24 cellular contexts compared by ENCODE assay signal in the genomic region with DNA sequence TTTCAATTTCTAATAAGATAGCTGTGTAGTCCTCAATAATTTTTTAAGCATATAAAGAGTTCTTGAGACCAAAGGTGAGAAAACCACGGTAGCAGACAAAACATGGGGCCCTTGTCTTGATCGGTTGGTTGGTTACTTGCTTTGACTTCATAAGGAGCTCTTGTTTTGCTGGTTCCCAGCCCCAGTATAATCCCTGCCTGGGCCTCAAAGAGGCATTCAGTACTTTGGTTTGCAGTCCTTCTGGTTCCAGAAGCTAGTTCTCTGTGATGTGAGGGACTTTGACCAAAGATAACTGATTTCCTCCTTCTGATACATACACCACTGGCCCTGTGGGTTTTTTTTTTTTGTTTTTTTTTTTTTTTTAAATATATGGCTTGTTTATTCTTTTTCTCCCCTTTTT. TPM values are rescaled to one million over a fixed set of nuclear protein-coding genes. Genes with fewer than 3 reads are reported as not detected.
DNase-seq lines count a peak whose midpoint lies in the region; ATAC-seq, FAIRE-seq and TF ChIP-seq lines count a peak whose summit lies in the region.
"Had no signal": no experiment of that assay in that cellular context is flagged by ENCODE, and none has a peak within 500 bp of the region (broad histone marks: within the 10 kb centered on the region; RNA-seq: fewer than 3 reads in every experiment).

No MANE protein-coding gene starts in this region.

- H4K20me1 ChIP-seq in KMS-11 (ENCODE audit: insufficient read depth): peaks cover 10% of the 10 kb centered on the region; the same call in 1 of the 2 replicates
- no peaks in the 10 kb centered on the region; the same call in 1 of the 2 replicates for H4K20me1 ChIP-seq in K562 (replicated peaks; ENCODE audit: control insufficient read depth, insufficient read depth, low read length)

- intact Hi-C loops in CD4-positive, alpha-beta T cell (cut with DNase I, micrococcal nuclease): no loop called here
- intact Hi-C loops in K562 (cut with micrococcal nuclease) (no loop called here), adrenal gland (cut with DNase I) (no loop called here), left ventricle myocardium inferior (cut with micrococcal nuclease) (no loop called here)

- no peaks in the 10 kb centered on the region for H3K9me3 Mint-ChIP-seq in CD4-positive, alpha-beta T cell
- H3K9me3 Mint-ChIP-seq in T-helper 2 cell treated with Interferon-gamma antibody and Interleukin-4, amounts not matched to agents 5 μg/mL and 100 μg/mL, for 36 hours: no peaks in the 10 kb centered on the region

- H3K9me3 ChIP-seq in CD4-positive, alpha-beta T cell (ENCODE audit: control insufficient read depth, low read length): no peaks in the 10 kb centered on the region
- H3K9me3 ChIP-seq in K562 (replicated peaks; ENCODE audit: control insufficient read depth, insufficient read depth, low read depth, low read length): no peaks in the 10 kb centered on the region; the same call in 1 of the 2 replicates
- H3K9me3 ChIP-seq in trophoblast cell (ENCODE audit: insufficient read depth, low read depth, low read length): no peaks in the 10 kb centered on the region
- no peaks in the 10 kb centered on the region for H3K9me3 ChIP-seq in adrenal gland (replicated peaks in 1 of 3)
- H3K9me3 ChIP-seq in left ventricle myocardium inferior (replicated peaks): no peaks in the 10 kb centered on the region
- H3K9me3 ChIP-seq: heart right ventricle, SJCRH30, upper lobe of right lung had no signal

- H3K27ac ChIP-seq in CD4-positive, alpha-beta T cell (ENCODE audit: low read depth, low read length): no peak overlapping the region
- H3K27ac ChIP-seq in KMS-11: peak overlapping the region; percentile 29; the same call in 1 of the 2 replicates
- no peak overlapping the region for H3K27ac ChIP-seq in K562 (ENCODE audit: extremely low read depth, low read depth, low read length)
- H3K27ac ChIP-seq in trophoblast cell (ENCODE audit: low read depth, low read length): no peak overlapping the region
- no peak overlapping the region for H3K27ac ChIP-seq in adrenal gland
- no peak overlapping the region for H3K27ac ChIP-seq in left ventricle myocardium inferior (replicated peaks)
- H3K27ac ChIP-seq: SJCRH30, upper lobe of right lung had no signal

- TF ChIP-seq POLR2A in K562 (conservative IDR thresholded peaks at IDR 0.05) (no peak), adrenal gland (IDR thresholded peaks at IDR 0.05) (no peak)

- no peak for DNase-seq in CD4-positive, alpha-beta T cell
- DNase-seq in K562 (ENCODE audit: extremely low read depth in 1 of 4, low spot score in 3 of 4) (no peak), trophoblast cell (no peak), adrenal gland (no peak), left ventricle myocardium inferior (no peak)
- DNase-seq in stimulated activated CD8-positive, alpha-beta memory T cell treated with anti-CD3 and anti-CD28 coated beads, Interleukin-4, amount 100 ng/mL, for 48 hours: no peak
- DNase-seq in T-helper 2 cell treated with Interferon-gamma antibody and Interleukin-4, amounts not matched to agents 5 μg/mL and 100 μg/mL, for 36 hours (ENCODE audit: low spot score): no peak
- DNase-seq: activated CD4-positive, CD25-positive, alpha-beta regulatory T cell treated with anti-CD3 and anti-CD28 coated beads, Interleukin-2, amount 50 U/mL, for 72 hours; activated naive CD4-positive, alpha-beta T cell treated with Interleukin-2 at 50 U/mL for 16 hours; Calu3; heart right ventricle; Kasumi-1; kidney; mesenchymal stem cell; NCI-H1092 treated with DMSO at 0.1 percent for 48 hours; NCI-H2107; NCI-H526; nephron progenitor cell; OCI-M1; SJCRH30; T-helper 9 cell; upper lobe of right lung had no signal

- H3K9ac ChIP-seq in KMS-11 (no peak overlapping the region), K562 (ENCODE audit: insufficient read depth in 1 of 2, low read depth in 2 of 2, low read length in 2 of 2) (no peak overlapping the region), trophoblast cell (ENCODE audit: low read length) (no peak overlapping the region)

- H3K79me1 ChIP-seq in trophoblast cell (ENCODE audit: low read length): peaks cover 2% of the 10 kb centered on the region

- POLR2A ChIA-PET in CD4-positive, alpha-beta T cell (lab: Charles Lee): interaction anchor here (1.2 kb wide), 1 partner anchor 10 kb away, joined by 7 read pairs; no protein-coding TSS in a partner anchor
- POLR2A ChIA-PET in K562 (lab: Yijun Ruan, JAX): interaction anchor here (0.6 to 2.5 kb wide), 6 partner anchors 8 to 72 kb away, joined by 3 to 10 read pairs (median 4); no protein-coding TSS in a partner anchor

- H3K18ac ChIP-seq in trophoblast cell (ENCODE audit: low read length): no peak overlapping the region

- peak overlapping the region; percentile 66 for H3K27ac Mint-ChIP-seq in CD4-positive, alpha-beta T cell
- H3K27ac Mint-ChIP-seq in T-helper 2 cell treated with Interferon-gamma antibody and Interleukin-4, amounts not matched to agents 5 μg/mL and 100 μg/mL, for 36 hours: no peak overlapping the region
- H3K27ac Mint-ChIP-seq: nephron progenitor cell had no signal

- H3K4me2 ChIP-seq in KMS-11: peak overlapping the region; percentile 49
- no peak overlapping the region for H3K4me2 ChIP-seq in K562 (ENCODE audit: insufficient read depth, low read length)
- H3K4me2 ChIP-seq in trophoblast cell (ENCODE audit: low read length): no peak overlapping the region

- H3K36me3 ChIP-seq in KMS-11 (ENCODE audit: insufficient read depth): no peaks in the 10 kb centered on the region
- H3K36me3 ChIP-seq in K562 (ENCODE audit: control insufficient read depth, insufficient read depth, low read length): peaks cover 39% of the 10 kb centered on the region; the same call in 2 of the 3 replicates
- H3K36me3 ChIP-seq in trophoblast cell (ENCODE audit: control insufficient read depth in 1 of 2, insufficient read depth in 2 of 2, low read length in 2 of 2): peaks cover 4 to 11% of the 10 kb centered on the region in 2 experiments
- H3K36me3 ChIP-seq in adrenal gland (replicated peaks in 1 of 2): no peaks in the 10 kb centered on the region
- peaks cover 8% of the 10 kb centered on the region for H3K36me3 ChIP-seq in left ventricle myocardium inferior

- ATAC-seq in CD4-positive, alpha-beta T cell (ENCODE audit: poor library complexity): no peak
- ATAC-seq in K562: peak; percentile 43; the same call in 1 of the 3 replicates
- ATAC-seq: HCT116, heart right ventricle, upper lobe of right lung had no signal

- WGBS in K562 (ENCODE audit: insufficient coverage, low coverage, missing lambda C conversion rate): 70% methylated on average over 2 of the region's 2 CpGs
- no CpG with 5 or more reads among the region's 2 CpGs for WGBS in trophoblast cell (ENCODE audit: extremely low coverage, insufficient coverage, insufficient read length)
- WGBS in adrenal gland, 4 donors: 81 to 98% (median 96%) methylated on average over 2 of the region's 2 CpGs

- H3K4me1 Mint-ChIP-seq in CD4-positive, alpha-beta T cell (ENCODE audit: low read depth): peaks cover 48% of the 10 kb centered on the region
- peaks cover 40% of the 10 kb centered on the region for H3K4me1 Mint-ChIP-seq in T-helper 2 cell treated with Interferon-gamma antibody and Interleukin-4, amounts not matched to agents 5 μg/mL and 100 μg/mL, for 36 hours (ENCODE audit: low read depth)

- H3K14ac ChIP-seq in trophoblast cell (ENCODE audit: low read length): no peak overlapping the region

- H4K12ac ChIP-seq in trophoblast cell (ENCODE audit: low read depth, low read length): no peak overlapping the region

- no peak overlapping the region for H2AFZ ChIP-seq in KMS-11 (ENCODE audit: low read depth)
- no peak overlapping the region for H2AFZ ChIP-seq in K562 (ENCODE audit: low read depth, low read length)
- H2AFZ ChIP-seq in trophoblast cell (ENCODE audit: insufficient read depth, low read length, poor library complexity): no peak overlapping the region

- peak overlapping the region; percentile 91 for H3K4ac ChIP-seq in trophoblast cell (ENCODE audit: low read depth, low read length)

- H3K9me1 ChIP-seq in K562 (ENCODE audit: control insufficient read depth, insufficient read depth, low read length): no peaks in the 10 kb centered on the region

- no peak for FAIRE-seq in K562 (lab: Jason Lieb, UNC)
- FAIRE-seq: kidney had no signal

- BruUV-seq in K562 (replicated peaks; lab: Mats Ljungman, UMichigan): no TSS peak

- no peak overlapping the region for H2BK120ac ChIP-seq in trophoblast cell (ENCODE audit: insufficient read depth, low read length, poor library complexity)

- peaks cover 71% of the 10 kb centered on the region for H3K79me2 ChIP-seq in KMS-11 (ENCODE audit: insufficient read depth, low read depth)
- peaks cover 66% of the 10 kb centered on the region for H3K79me2 ChIP-seq in K562 (ENCODE audit: control insufficient read depth, insufficient read depth, low read length)
- H3K79me2 ChIP-seq in trophoblast cell (ENCODE audit: control insufficient read depth, insufficient read depth, low read length, poor library complexity): peaks cover 10% of the 10 kb centered on the region

- H2AK5ac ChIP-seq in trophoblast cell (ENCODE audit: low read length): no peak overlapping the region

- in situ Hi-C loops in K562 (cut with MboI): no loop called here

- CTCF ChIA-PET in CD4-positive, alpha-beta T cell (lab: Charles Lee): interaction anchor here (0.7 kb wide), 4 partner anchors 26 to 1069 kb away, joined by 3 read pairs; no protein-coding TSS in a partner anchor
- CTCF ChIA-PET in K562 (lab: Yijun Ruan, JAX; ENCODE audit: low intra/inter-chr PET ratio): no interaction called here

- no peak overlapping the region for H3K4me3 Mint-ChIP-seq in CD4-positive, alpha-beta T cell
- no peak overlapping the region for H3K4me3 Mint-ChIP-seq in T-helper 2 cell treated with Interferon-gamma antibody and Interleukin-4, amounts not matched to agents 5 μg/mL and 100 μg/mL, for 36 hours
- H3K4me3 Mint-ChIP-seq: nephron progenitor cell had no signal

- no peak overlapping the region for H2BK5ac ChIP-seq in trophoblast cell (ENCODE audit: low read depth, low read length, poor library complexity)

- H3K4me3 ChIP-seq in KMS-11 (IDR thresholded peaks at IDR 0.05; ENCODE audit: insufficient read depth, low read depth, low read length): no peak overlapping the region
- H3K4me3 ChIP-seq in K562: no peak overlapping the region
- no peak overlapping the region for H3K4me3 ChIP-seq in trophoblast cell (ENCODE audit: low read depth, low read length)
- no peak overlapping the region for H3K4me3 ChIP-seq in adrenal gland
- H3K4me3 ChIP-seq in left ventricle myocardium inferior: no peak overlapping the region
- H3K4me3 ChIP-seq: heart right ventricle, SJCRH30, upper lobe of right lung had no signal

- H2BK12ac ChIP-seq in trophoblast cell (ENCODE audit: low read length): no peak overlapping the region

- H3K23ac ChIP-seq in trophoblast cell (ENCODE audit: low read length): no peak overlapping the region

- no peaks in the 10 kb centered on the region for H3K27me3 ChIP-seq in CD4-positive, alpha-beta T cell (ENCODE audit: control insufficient read depth, insufficient read depth, low read length)
- H3K27me3 ChIP-seq in KMS-11 (ENCODE audit: insufficient read depth, low read depth) (no peaks in the 10 kb centered on the region), K562 (ENCODE audit: control insufficient read depth in 2 of 2, insufficient read depth in 2 of 2, low read length in 2 of 2) (no peaks in the 10 kb centered on the region), trophoblast cell (ENCODE audit: insufficient read depth, low read length) (no peaks in the 10 kb centered on the region), adrenal gland (no peaks in the 10 kb centered on the region), left ventricle myocardium inferior (ENCODE audit: low read depth) (no peaks in the 10 kb centered on the region)
- H3K27me3 ChIP-seq: heart right ventricle, SJCRH30, upper lobe of right lung had no signal

- H4K8ac ChIP-seq in trophoblast cell (ENCODE audit: low read depth, low read length): no peak overlapping the region

- no peak for TF ChIP-seq EP300 in K562 (IDR thresholded peaks at IDR 0.05; ENCODE audit: low read length)

- H4K91ac ChIP-seq in trophoblast cell (ENCODE audit: low read depth, low read length): no peak overlapping the region

- TF ChIP-seq RAD21 in K562 (CRISPR knock-in tag; conservative IDR thresholded peaks at IDR 0.05 in 1 of 2, IDR thresholded peaks at IDR 0.05 in 1 of 2): no peak

- H3K4me1 ChIP-seq in KMS-11 (ENCODE audit: low read depth, poor library complexity, severe bottlenecking) (peaks cover 78% of the 10 kb centered on the region), K562 (replicated peaks in 1 of 2; ENCODE audit: control insufficient read depth in 2 of 2, insufficient read depth in 2 of 2, low read length in 2 of 2) (peaks cover 11 to 18% of the 10 kb centered on the region in 2 experiments; a peak in 4 of 5 replicates), trophoblast cell (ENCODE audit: control insufficient read depth in 1 of 2, insufficient read depth in 2 of 2, low read length in 2 of 2) (peaks cover 2% of the 10 kb centered on the region in 2 experiments), adrenal gland (replicated peaks in 1 of 2) (peaks cover 8 to 62% of the 10 kb centered on the region in 2 donors), left ventricle myocardium inferior (peaks cover 33% of the 10 kb centered on the region)
- H3K4me1 ChIP-seq: SJCRH30 had no signal

- no peak for TF ChIP-seq CTCF in CD4-positive, alpha-beta T cell (IDR thresholded peaks at IDR 0.05)
- TF ChIP-seq CTCF in KMS-11 (conservative IDR thresholded peaks at IDR 0.05; ENCODE audit: low read depth, low read length): no peak
- no peak for TF ChIP-seq CTCF in K562 (IDR thresholded peaks at IDR 0.05 in 2 of 3, conservative IDR thresholded peaks at IDR 0.05 in 1 of 3; ENCODE audit: insufficient read depth in 2 of 3, low read depth in 1 of 3, low read length in 3 of 3)
- TF ChIP-seq CTCF in adrenal gland (IDR thresholded peaks at IDR 0.05): no peak
- no peak for TF ChIP-seq CTCF in left ventricle myocardium inferior (IDR thresholded peaks at IDR 0.05; ENCODE audit: borderline replicate concordance)

- H3K36me3 Mint-ChIP-seq in CD4-positive, alpha-beta T cell (ENCODE audit: low read depth): peaks cover 43% of the 10 kb centered on the region
- peaks cover 33% of the 10 kb centered on the region for H3K36me3 Mint-ChIP-seq in T-helper 2 cell treated with Interferon-gamma antibody and Interleukin-4, amounts not matched to agents 5 μg/mL and 100 μg/mL, for 36 hours (ENCODE audit: low read depth)

- no peaks in the 10 kb centered on the region for H3K27me3 Mint-ChIP-seq in CD4-positive, alpha-beta T cell
- H3K27me3 Mint-ChIP-seq in T-helper 2 cell treated with Interferon-gamma antibody and Interleukin-4, amounts not matched to agents 5 μg/mL and 100 μg/mL, for 36 hours (ENCODE audit: low read depth): no peaks in the 10 kb centered on the region

RNA-seq across cellular contexts. Expression of a gene that starts 17.1 kb away (rescaled TPM):
- 10 to 100 TPM; 18.4 to 21.0 TPM for total RNA-seq in CD4-positive, alpha-beta T cell
- 57.5 and 86.5 TPM in 2 replicates for total RNA-seq in K562 (2011; cell fraction: chromatin; rRNA removed; ENCODE audit: low replicate concordance)
- 42.0 and 48.9 TPM in 2 replicates for total RNA-seq in K562 (2011; cell fraction: nucleolus; rRNA removed)
- 51.4 and 63.0 TPM in 2 replicates for total RNA-seq in K562 (2011; cell fraction: nucleoplasm; rRNA removed)
- total RNA-seq in K562 (2014; rRNA removed) (17.8 and 25.4 TPM in 2 replicates), K562 (2014; rRNA removed; fragmentation: Illumina TruSeq; extraction: Trizol) (12.1 and 13.8 TPM in 2 replicates), K562 (2015; rRNA removed; fragmentation: Illumina TruSeq; extraction: Trizol) (15.1 and 17.4 TPM in 2 replicates), K562 (2021) (36.3 and 43.5 TPM in 2 replicates), adrenal gland (10 to 100 TPM; 27.0 to 39.7 (median 36.2) TPM), left ventricle myocardium inferior (36.6 TPM)
- polyA plus RNA-seq in K562 (2011; rRNA removed) (13.8 and 18.5 TPM in 2 replicates), K562 (2014; fragmentation: Illumina TruSeq; extraction: Trizol) (25.4 and 27.5 TPM in 2 replicates), K562 (2014; fragmentation: Nextera tagmentation; extraction: Ambion mirVana) (under 1 TPM; 0.32 to 0.45 TPM), K562 (2014; rRNA removed) (20.9 and 23.0 TPM in 2 replicates), adrenal gland (10 to 100 TPM in 2 of 3 donors, 1 to 10 TPM in 1; 7.3 to 24.4 (median 15.2) TPM)
- polyA plus RNA-seq in K562 (2011; cell fraction: cytosol; rRNA removed): 13.0 and 20.1 TPM in 2 replicates
- 19.9 and 32.0 TPM in 2 replicates for polyA plus RNA-seq in K562 (2011; cell fraction: nucleus; rRNA removed)
- polyA plus RNA-seq in K562 (2012): 22.5 and 23.3 TPM in 2 replicates
- polyA minus RNA-seq in K562 (2011; rRNA and poly(A)+ RNA removed): 18.7 and 19.8 TPM in 2 replicates
- 24.5 TPM in 2 replicates for polyA minus RNA-seq in K562 (2011; cell fraction: cytosol; rRNA and poly(A)+ RNA removed)
- 13.2 and 17.1 TPM in 2 replicates for polyA minus RNA-seq in K562 (2011; cell fraction: nucleus; rRNA and poly(A)+ RNA removed)
- 67.3 and 70.2 TPM in 2 replicates for polyA plus RNA-seq in trophoblast cell (2013)

RNA-seq across cellular contexts. Expression of a gene that starts 42.7 kb away (rescaled TPM):
- 1 to 10 TPM; 4.0 to 4.8 TPM for total RNA-seq in CD4-positive, alpha-beta T cell
- total RNA-seq in K562 (2011; cell fraction: chromatin; rRNA removed; ENCODE audit: low replicate concordance): 22.0 and 38.1 TPM in 2 replicates
- 26.2 and 28.3 TPM in 2 replicates for total RNA-seq in K562 (2011; cell fraction: nucleolus; rRNA removed)
- total RNA-seq in K562 (2011; cell fraction: nucleoplasm; rRNA removed): 23.4 and 29.6 TPM in 2 replicates
- total RNA-seq in K562 (2014; rRNA removed) (36.3 and 39.3 TPM in 2 replicates), K562 (2014; rRNA removed; fragmentation: Illumina TruSeq; extraction: Trizol) (11.5 and 11.8 TPM in 2 replicates), K562 (2015; rRNA removed; fragmentation: Illumina TruSeq; extraction: Trizol) (31.4 and 31.9 TPM in 2 replicates), K562 (2021) (33.0 and 35.3 TPM in 2 replicates), adrenal gland (10 to 100 TPM in 7 of 8 donors, 1 to 10 TPM in 1; 9.3 to 13.9 (median 10.9) TPM), left ventricle myocardium inferior (14.0 TPM)
- polyA plus RNA-seq in K562 (2011; rRNA removed) (15.1 and 16.9 TPM in 2 replicates), K562 (2014; fragmentation: Illumina TruSeq; extraction: Trizol) (19.6 and 26.5 TPM in 2 replicates), K562 (2014; fragmentation: Nextera tagmentation; extraction: Ambion mirVana) (under 1 TPM; 0.70 to 0.95 TPM), K562 (2014; rRNA removed) (35.0 and 38.6 TPM in 2 replicates), adrenal gland (10 to 100 TPM in 1 of 3 donors, 1 to 10 TPM in 2; 4.5 to 19.2 (median 9.8) TPM)
- 18.9 and 34.3 TPM in 2 replicates for polyA plus RNA-seq in K562 (2011; cell fraction: cytosol; rRNA removed)
- polyA plus RNA-seq in K562 (2011; cell fraction: nucleus; rRNA removed): 17.4 and 25.9 TPM in 2 replicates
- polyA plus RNA-seq in K562 (2012): 29.5 and 34.3 TPM in 2 replicates
- 4.3 and 4.6 TPM in 2 replicates for polyA minus RNA-seq in K562 (2011; rRNA and poly(A)+ RNA removed)
- polyA minus RNA-seq in K562 (2011; cell fraction: cytosol; rRNA and poly(A)+ RNA removed): 10.5 and 11.5 TPM in 2 replicates
- 7.0 and 7.8 TPM in 2 replicates for polyA minus RNA-seq in K562 (2011; cell fraction: nucleus; rRNA and poly(A)+ RNA removed)
- polyA plus RNA-seq in trophoblast cell (2013): 47.1 and 48.8 TPM in 2 replicates
